Comparison of ENCODE assay signal across 8 cellular contexts in the genomic region with DNA sequence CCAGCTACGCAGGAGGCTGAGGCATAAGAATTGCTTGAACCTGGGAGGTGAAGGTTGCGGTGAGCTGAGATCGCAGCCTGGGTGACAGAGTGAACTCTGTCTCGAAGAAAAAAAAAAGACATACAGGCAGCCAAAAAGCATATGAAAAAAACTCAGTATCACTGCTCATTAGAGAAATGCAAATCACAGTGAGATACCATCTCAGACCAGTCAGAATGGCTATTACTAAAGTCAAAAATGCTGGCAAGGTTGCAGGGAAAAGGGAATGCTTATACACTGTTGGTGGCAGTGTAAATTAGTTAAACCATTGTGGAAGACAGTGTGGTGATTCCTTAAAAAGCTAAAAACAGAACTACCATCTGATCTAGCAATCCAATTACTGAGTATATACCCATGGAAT.
"Had no signal": no experiment of that assay in that cellular context is flagged by ENCODE, and none has a peak within 500 bp of the region (broad histone marks: within the 10 kb centered on the region; RNA-seq: fewer than 3 reads in every experiment).

No MANE protein-coding gene starts in this region.

- ATAC-seq: GM12878 had no signal

- DNase-seq: GDM1, GF-D8 had no signal

- H3K4me3 ChIP-seq: GM12878 had no signal

- FAIRE-seq: G401.6, GM12878, GM12891, GM12892, GM18507, GM19239 had no signal
